1 cellular context compared by ENCODE assay signal in the genomic region with DNA sequence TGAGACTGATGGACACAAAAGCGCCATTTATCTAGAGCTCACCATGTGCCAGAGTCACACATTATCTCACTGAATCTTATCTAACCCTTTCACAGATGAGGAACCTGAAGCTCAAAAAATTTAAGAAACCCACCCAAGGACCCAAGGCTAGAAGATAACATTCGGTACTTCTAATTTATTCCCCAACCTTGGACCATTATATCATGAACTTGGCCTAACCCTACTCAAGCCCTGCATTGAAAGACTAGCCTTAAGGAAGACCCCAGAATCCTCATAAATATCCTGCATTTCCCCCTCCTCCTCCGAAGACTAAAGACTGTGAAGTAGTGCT.
TF ChIP-seq lines count a peak whose summit lies in the region.

No MANE protein-coding gene starts in this region.

TF ChIP-seq in SK-N-SH treated with all-trans-retinoic acid at 6 μM for 48 hours, 23 proteins besides CTCF, POLR2A, EP300 and RAD21 (continued from another document):
- TF ChIP-seq, protein P1, sequence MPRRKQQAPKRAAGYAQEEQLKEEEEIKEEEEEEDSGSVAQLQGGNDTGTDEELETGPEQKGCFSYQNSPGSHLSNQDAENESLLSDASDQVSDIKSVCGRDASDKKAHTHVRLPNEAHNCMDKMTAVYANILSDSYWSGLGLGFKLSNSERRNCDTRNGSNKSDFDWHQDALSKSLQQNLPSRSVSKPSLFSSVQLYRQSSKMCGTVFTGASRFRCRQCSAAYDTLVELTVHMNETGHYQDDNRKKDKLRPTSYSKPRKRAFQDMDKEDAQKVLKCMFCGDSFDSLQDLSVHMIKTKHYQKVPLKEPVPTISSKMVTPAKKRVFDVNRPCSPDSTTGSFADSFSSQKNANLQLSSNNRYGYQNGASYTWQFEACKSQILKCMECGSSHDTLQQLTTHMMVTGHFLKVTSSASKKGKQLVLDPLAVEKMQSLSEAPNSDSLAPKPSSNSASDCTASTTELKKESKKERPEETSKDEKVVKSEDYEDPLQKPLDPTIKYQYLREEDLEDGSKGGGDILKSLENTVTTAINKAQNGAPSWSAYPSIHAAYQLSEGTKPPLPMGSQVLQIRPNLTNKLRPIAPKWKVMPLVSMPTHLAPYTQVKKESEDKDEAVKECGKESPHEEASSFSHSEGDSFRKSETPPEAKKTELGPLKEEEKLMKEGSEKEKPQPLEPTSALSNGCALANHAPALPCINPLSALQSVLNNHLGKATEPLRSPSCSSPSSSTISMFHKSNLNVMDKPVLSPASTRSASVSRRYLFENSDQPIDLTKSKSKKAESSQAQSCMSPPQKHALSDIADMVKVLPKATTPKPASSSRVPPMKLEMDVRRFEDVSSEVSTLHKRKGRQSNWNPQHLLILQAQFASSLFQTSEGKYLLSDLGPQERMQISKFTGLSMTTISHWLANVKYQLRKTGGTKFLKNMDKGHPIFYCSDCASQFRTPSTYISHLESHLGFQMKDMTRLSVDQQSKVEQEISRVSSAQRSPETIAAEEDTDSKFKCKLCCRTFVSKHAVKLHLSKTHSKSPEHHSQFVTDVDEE (CRISPR knock-in tag; IDR thresholded peaks at IDR 0.05): no peak
- TF ChIP-seq ZFP30 (CRISPR knock-in tag; IDR thresholded peaks at IDR 0.05) (no peak), ZNF565 (CRISPR knock-in tag; conservative IDR thresholded peaks at IDR 0.05; ENCODE audit: low read depth) (no peak), BACH2 (CRISPR knock-in tag; IDR thresholded peaks at IDR 0.05; ENCODE audit: borderline replicate concordance) (no peak)
- TF ChIP-seq, protein P2, sequence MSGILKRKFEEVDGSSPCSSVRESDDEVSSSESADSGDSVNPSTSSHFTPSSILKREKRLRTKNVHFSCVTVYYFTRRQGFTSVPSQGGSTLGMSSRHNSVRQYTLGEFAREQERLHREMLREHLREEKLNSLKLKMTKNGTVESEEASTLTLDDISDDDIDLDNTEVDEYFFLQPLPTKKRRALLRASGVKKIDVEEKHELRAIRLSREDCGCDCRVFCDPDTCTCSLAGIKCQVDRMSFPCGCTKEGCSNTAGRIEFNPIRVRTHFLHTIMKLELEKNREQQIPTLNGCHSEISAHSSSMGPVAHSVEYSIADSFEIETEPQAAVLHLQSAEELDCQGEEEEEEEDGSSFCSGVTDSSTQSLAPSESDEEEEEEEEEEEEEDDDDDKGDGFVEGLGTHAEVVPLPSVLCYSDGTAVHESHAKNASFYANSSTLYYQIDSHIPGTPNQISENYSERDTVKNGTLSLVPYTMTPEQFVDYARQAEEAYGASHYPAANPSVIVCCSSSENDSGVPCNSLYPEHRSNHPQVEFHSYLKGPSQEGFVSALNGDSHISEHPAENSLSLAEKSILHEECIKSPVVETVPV (CRISPR knock-in tag; IDR thresholded peaks at IDR 0.05): no peak
- TF ChIP-seq, protein P3, sequence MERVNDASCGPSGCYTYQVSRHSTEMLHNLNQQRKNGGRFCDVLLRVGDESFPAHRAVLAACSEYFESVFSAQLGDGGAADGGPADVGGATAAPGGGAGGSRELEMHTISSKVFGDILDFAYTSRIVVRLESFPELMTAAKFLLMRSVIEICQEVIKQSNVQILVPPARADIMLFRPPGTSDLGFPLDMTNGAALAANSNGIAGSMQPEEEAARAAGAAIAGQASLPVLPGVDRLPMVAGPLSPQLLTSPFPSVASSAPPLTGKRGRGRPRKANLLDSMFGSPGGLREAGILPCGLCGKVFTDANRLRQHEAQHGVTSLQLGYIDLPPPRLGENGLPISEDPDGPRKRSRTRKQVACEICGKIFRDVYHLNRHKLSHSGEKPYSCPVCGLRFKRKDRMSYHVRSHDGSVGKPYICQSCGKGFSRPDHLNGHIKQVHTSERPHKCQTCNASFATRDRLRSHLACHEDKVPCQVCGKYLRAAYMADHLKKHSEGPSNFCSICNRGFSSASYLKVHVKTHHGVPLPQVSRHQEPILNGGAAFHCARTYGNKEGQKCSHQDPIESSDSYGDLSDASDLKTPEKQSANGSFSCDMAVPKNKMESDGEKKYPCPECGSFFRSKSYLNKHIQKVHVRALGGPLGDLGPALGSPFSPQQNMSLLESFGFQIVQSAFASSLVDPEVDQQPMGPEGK (CRISPR knock-in tag; IDR thresholded peaks at IDR 0.05; ENCODE audit: borderline replicate concordance): no peak
